ENCODE assay signal across 1 cellular context in genomic region chr3:73727117-73727802, GRCh38.
TF ChIP-seq lines count a peak whose summit lies in the region.

No MANE protein-coding gene starts in this region.

TF ChIP-seq in HepG2, 621 proteins besides CTCF, POLR2A, EP300 and RAD21 (continued from another document):
- TF ChIP-seq MTF1 (CRISPR knock-in tag; IDR thresholded peaks at IDR 0.05) (no peak), THAP11 (CRISPR knock-in tag; IDR thresholded peaks at IDR 0.05) (no peak), ZNF251 (CRISPR knock-in tag; IDR thresholded peaks at IDR 0.05) (no peak), CERS6 (CRISPR knock-in tag; IDR thresholded peaks at IDR 0.05) (no peak), GTF2F1 (IDR thresholded peaks at IDR 0.05; ENCODE audit: low read length) (no peak), SAFB2 (CRISPR knock-in tag; IDR thresholded peaks at IDR 0.05; ENCODE audit: borderline replicate concordance, low read depth) (no peak), ZGPAT (CRISPR knock-in tag; IDR thresholded peaks at IDR 0.05) (no peak), FLYWCH1 (CRISPR knock-in tag; IDR thresholded peaks at IDR 0.05) (no peak), KLF6 (CRISPR knock-in tag; IDR thresholded peaks at IDR 0.05) (no peak)
